Comparison of ENCODE assay signal across 20 cellular contexts in the genomic region with DNA sequence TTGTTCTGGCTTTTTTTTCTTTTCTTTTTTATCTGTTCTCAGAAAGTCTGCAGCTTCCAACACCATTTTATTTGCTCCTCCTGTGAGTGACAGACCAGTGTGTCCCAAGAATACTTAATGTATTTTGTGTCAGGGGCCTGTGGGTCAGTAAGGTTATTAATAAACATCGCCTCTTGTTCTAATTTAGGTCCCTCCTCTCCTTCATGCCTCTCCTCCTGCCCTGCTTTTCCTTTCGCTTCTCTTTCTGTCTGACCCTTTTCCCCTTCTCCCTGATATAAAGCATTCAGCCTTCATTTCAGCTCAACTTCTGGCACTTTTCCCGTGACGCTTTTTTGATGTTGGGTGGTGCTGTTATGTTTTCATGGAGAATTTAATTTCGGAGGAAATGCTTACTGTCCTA.
"Had no signal": no experiment of that assay in that cellular context is flagged by ENCODE, and none has a peak within 500 bp of the region (broad histone marks: within the 10 kb centered on the region; RNA-seq: fewer than 3 reads in every experiment).

No MANE protein-coding gene starts in this region.

- H3K9me3 ChIP-seq: prostate gland, thyroid gland had no signal

- H3K27ac ChIP-seq: dorsolateral prefrontal cortex, epithelial cell of prostate, prostate gland, right lobe of liver, thyroid gland, vagina had no signal

- H3K27me3 ChIP-seq: heart right ventricle, right lobe of liver, thyroid gland, vagina had no signal

- ATAC-seq: activated naive CD8-positive, alpha-beta T cell treated with anti-CD3 and anti-CD28 coated beads, Interleukin-2, amount 50 U/mL, for 24 hours; right lobe of liver had no signal

- DNase-seq: activated CD4-positive, alpha-beta T cell treated with anti-CD3 and anti-CD28 coated beads, Interleukin-2, amount 50 U/mL, for 1 hour; activated CD8-positive, alpha-beta memory T cell treated with anti-CD3 and anti-CD28 coated beads for 24 hours; activated CD8-positive, alpha-beta memory T cell treated with anti-CD3 and anti-CD28 coated beads, Interleukin-2, amount 50 U/mL, for 48 hours; activated effector memory CD4-positive, alpha-beta T cell treated with Interleukin-2 at 50 U/mL for 16 hours; activated naive CD4-positive, alpha-beta T cell treated with anti-CD3 and anti-CD28 coated beads, Interleukin-2, amount 10 ng/mL, durations not matched to agents 7 days and 5 days; activated naive CD8-positive, alpha-beta T cell treated with anti-CD3 and anti-CD28 coated beads, Interleukin-2, amount 50 U/mL, for 24 hours; activated T-cell treated with anti-CD3 and anti-CD28 coated beads, Interleukin-2, amount 50 U/mL, for 48 hours; anterior cingulate cortex; caudate nucleus; dorsolateral prefrontal cortex; heart right ventricle; kidney glomerular epithelial cell; right lobe of liver; stimulated activated naive CD4-positive, alpha-beta T cell; T-helper 1 cell; thyroid gland had no signal

- H3K4me1 ChIP-seq: heart right ventricle, prostate gland, right lobe of liver, thyroid gland, vagina had no signal

- H3K4me3 ChIP-seq: heart right ventricle, lung, prostate gland, right lobe of liver, thyroid gland, vagina had no signal

- H3K36me3 ChIP-seq: prostate gland, right lobe of liver, thyroid gland had no signal
